1 cellular context compared by ENCODE assay signal in the genomic region with DNA sequence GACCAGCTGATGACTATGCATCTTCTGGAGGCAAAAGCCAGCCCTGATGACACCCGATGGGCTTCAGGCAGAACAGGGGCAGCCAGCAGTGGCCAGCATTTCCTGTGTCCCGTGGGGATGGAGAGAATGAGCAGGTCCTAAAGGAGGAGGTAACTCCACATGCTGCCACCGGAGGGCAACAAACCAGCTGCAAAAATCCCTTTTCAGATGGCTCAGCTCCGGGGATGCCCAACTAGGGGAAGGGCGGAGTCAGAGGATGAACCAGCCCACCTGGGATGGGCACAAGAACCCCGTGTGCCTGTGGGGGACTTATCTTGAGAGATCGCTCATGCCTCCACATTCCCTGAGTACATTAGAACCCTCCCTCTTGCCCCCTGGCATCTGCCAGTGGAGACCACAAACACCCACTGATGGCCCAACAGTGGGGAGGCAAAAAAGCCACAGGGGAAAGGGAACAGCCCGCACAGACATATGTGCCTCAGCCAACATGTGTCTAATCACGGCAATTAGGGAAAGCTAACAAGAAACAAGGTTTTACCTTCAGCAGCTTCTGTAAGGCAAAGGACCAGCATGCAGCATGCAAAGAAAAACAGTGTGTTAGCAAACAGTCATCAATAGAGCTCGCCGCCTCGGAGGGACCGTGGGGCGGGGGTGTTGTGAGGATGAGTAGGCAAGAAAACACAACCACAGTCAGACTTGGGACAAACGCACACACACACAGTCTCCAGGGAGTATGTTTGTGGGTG.
TF ChIP-seq lines count a peak whose summit lies in the region.

No MANE protein-coding gene starts in this region.

TF ChIP-seq in GM23338, 12 proteins besides CTCF, POLR2A, EP300 and RAD21 (continued from another document):
- TF ChIP-seq, protein P1, sequence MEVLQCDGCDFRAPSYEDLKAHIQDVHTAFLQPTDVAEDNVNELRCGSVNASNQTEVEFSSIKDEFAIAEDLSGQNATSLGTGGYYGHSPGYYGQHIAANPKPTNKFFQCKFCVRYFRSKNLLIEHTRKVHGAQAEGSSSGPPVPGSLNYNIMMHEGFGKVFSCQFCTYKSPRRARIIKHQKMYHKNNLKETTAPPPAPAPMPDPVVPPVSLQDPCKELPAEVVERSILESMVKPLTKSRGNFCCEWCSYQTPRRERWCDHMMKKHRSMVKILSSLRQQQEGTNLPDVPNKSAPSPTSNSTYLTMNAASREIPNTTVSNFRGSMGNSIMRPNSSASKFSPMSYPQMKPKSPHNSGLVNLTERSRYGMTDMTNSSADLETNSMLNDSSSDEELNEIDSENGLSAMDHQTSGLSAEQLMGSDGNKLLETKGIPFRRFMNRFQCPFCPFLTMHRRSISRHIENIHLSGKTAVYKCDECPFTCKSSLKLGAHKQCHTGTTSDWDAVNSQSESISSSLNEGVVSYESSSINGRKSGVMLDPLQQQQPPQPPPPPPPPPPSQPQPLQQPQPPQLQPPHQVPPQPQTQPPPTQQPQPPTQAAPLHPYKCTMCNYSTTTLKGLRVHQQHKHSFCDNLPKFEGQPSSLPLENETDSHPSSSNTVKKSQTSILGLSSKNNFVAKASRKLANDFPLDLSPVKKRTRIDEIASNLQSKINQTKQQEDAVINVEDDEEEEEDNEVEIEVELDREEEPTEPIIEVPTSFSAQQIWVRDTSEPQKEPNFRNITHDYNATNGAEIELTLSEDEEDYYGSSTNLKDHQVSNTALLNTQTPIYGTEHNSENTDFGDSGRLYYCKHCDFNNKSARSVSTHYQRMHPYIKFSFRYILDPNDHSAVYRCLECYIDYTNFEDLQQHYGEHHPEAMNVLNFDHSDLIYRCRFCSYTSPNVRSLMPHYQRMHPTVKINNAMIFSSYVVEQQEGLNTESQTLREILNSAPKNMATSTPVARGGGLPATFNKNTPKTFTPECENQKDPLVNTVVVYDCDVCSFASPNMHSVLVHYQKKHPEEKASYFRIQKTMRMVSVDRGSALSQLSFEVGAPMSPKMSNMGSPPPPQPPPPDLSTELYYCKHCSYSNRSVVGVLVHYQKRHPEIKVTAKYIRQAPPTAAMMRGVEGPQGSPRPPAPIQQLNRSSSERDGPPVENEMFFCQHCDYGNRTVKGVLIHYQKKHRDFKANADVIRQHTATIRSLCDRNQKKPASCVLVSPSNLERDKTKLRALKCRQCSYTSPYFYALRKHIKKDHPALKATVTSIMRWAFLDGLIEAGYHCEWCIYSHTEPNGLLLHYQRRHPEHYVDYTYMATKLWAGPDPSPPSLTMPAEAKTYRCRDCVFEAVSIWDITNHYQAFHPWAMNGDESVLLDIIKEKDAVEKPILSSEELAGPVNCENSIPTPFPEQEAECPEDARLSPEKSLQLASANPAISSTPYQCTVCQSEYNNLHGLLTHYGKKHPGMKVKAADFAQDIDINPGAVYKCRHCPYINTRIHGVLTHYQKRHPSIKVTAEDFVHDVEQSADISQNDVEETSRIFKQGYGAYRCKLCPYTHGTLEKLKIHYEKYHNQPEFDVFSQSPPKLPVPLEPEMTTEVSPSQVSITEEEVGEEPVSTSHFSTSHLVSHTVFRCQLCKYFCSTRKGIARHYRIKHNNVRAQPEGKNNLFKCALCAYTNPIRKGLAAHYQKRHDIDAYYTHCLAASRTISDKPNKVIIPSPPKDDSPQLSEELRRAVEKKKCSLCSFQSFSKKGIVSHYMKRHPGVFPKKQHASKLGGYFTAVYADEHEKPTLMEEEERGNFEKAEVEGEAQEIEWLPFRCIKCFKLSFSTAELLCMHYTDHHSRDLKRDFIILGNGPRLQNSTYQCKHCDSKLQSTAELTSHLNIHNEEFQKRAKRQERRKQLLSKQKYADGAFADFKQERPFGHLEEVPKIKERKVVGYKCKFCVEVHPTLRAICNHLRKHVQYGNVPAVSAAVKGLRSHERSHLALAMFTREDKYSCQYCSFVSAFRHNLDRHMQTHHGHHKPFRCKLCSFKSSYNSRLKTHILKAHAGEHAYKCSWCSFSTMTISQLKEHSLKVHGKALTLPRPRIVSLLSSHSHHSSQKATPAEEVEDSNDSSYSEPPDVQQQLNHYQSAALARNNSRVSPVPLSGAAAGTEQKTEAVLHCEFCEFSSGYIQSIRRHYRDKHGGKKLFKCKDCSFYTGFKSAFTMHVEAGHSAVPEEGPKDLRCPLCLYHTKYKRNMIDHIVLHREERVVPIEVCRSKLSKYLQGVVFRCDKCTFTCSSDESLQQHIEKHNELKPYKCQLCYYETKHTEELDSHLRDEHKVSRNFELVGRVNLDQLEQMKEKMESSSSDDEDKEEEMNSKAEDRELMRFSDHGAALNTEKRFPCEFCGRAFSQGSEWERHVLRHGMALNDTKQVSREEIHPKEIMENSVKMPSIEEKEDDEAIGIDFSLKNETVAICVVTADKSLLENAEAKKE (CRISPR knock-in tag; IDR thresholded peaks at IDR 0.05) = no peak
- no peak for TF ChIP-seq JUNB (IDR thresholded peaks at IDR 0.05; ENCODE audit: unreplicated experiment)
- no peak for TF ChIP-seq EZH2 (IDR thresholded peaks at IDR 0.05; ENCODE audit: low read depth, unreplicated experiment)
- TF ChIP-seq ZNF114 (CRISPR knock-in tag; IDR thresholded peaks at IDR 0.05) = no peak
